Comparison of ENCODE assay signal across 8 cellular contexts in genomic region chr4:41256131-41256739, GRCh38. TPM values are rescaled to one million over a fixed set of nuclear protein-coding genes. Genes with fewer than 3 reads are reported as not detected.
DNase-seq lines count a peak whose midpoint lies in the region; ATAC-seq and TF ChIP-seq lines count a peak whose summit lies in the region.

No MANE protein-coding gene starts in this region.

- H3K4me3 ChIP-seq in stomach: peak overlapping the region; percentile 46 to 72 (median 54)
- no peak overlapping the region for H3K4me3 ChIP-seq in mucosa of descending colon

- intact Hi-C loops in stomach (cut with DNase I; ENCODE audit: low total_unique reads) (loop anchor here (10.0 kb wide), 1 partner anchor 629 kb away; no protein-coding TSS in a partner anchor), posterior cingulate gyrus (cut with DNase I) (loop anchor here (5.0 kb wide), 1 partner anchor 39 kb away; no protein-coding TSS in a partner anchor), mucosa of descending colon (cut with DNase I, micrococcal nuclease) (no loop called here)

- TF ChIP-seq POLR2A in stomach (IDR thresholded peaks at IDR 0.05): no peak

- H3K36me3 ChIP-seq in stomach: no peaks in the 10 kb centered on the region
- no peaks in the 10 kb centered on the region for H3K36me3 ChIP-seq in mucosa of descending colon (ENCODE audit: low read depth)

- H3K9me3 ChIP-seq in stomach (no peaks in the 10 kb centered on the region), mucosa of descending colon (no peaks in the 10 kb centered on the region)

- no peak for TF ChIP-seq EP300 in stomach (IDR thresholded peaks at IDR 0.05)

- no peak overlapping the region for H3K27ac ChIP-seq in stomach

- TF ChIP-seq CTCF in stomach (IDR thresholded peaks at IDR 0.05): no peak
- no peak for TF ChIP-seq CTCF in mucosa of descending colon (IDR thresholded peaks at IDR 0.05)

- 17 to 31% (median 20%) methylated on average over 13 of the region's 13 CpGs for WGBS in stomach, 5 donors

- H3K4me1 ChIP-seq in stomach (peaks cover 9 to 20% (median 17%) of the 10 kb centered on the region in 4 donors), mucosa of descending colon (ENCODE audit: low read depth) (peaks cover 15% of the 10 kb centered on the region)

- no peak for ATAC-seq in mucosa of descending colon

- peaks cover 0 to 51% (median 19%) of the 10 kb centered on the region in 3 donors for H3K27me3 ChIP-seq in stomach

- peak; percentile 33 to 63 for DNase-seq in NCI-H2081 (lab: John Stamatoyannopoulos, UW)
- DNase-seq in NCI-H2081 treated with DMSO at 0.1 percent for 48 hours (lab: John Stamatoyannopoulos, UW): no peak
- DNase-seq in SHP77 treated with DMSO at 0.1 percent for 48 hours (lab: John Stamatoyannopoulos, UW): peak; percentile 2
- peak; percentile 26 for DNase-seq in glomerular visceral epithelial cell (ENCODE audit: extremely low spot score)
- no peak for DNase-seq in stomach
- no peak for DNase-seq in posterior cingulate gyrus
- DNase-seq in mucosa of descending colon: no peak
- DNase-seq in HT-29 (ENCODE audit: low spot score): no peak

RNA-seq across cellular contexts. Expression of gene UCHL1, which starts 0.5 kb away (rescaled TPM):
- 10 to 100 TPM in 4 of 5 donors, 1 to 10 TPM in 1; 6.4 to 43.4 (median 17.5) TPM for total RNA-seq in stomach
- polyA plus RNA-seq in stomach: 10 to 100 TPM in 2 of 3 donors, 1 to 10 TPM in 1; 4.6 to 23.2 (median 19.9) TPM
- total RNA-seq in mucosa of descending colon: 10 to 100 TPM in 2 of 3 donors, 1 to 10 TPM in 1; 4.1 to 76.0 (median 11.1) TPM
- not detected in 2 replicates for total RNA-seq in HT-29 (2014; rRNA removed; shearing (Covaris generic))

RNA-seq across cellular contexts. Expression of gene APBB2, which starts 41.9 kb away (rescaled TPM):
- 10 to 100 TPM in 4 of 5 donors, 1 to 10 TPM in 1; 9.0 to 55.4 (median 41.1) TPM for total RNA-seq in stomach
- polyA plus RNA-seq in stomach: 1 to 10 TPM; 4.7 to 9.2 (median 7.9) TPM
- 10 to 100 TPM; 26.3 to 68.3 (median 29.6) TPM for total RNA-seq in mucosa of descending colon
- total RNA-seq in HT-29 (2014; rRNA removed; shearing (Covaris generic)): 14.4 and 18.5 TPM in 2 replicates

Comparison
In these comparisons a context has a peak if more than half of its experiments do, and no peak if none do; other contexts are left out.
1. DNase-seq: peak in NCI-H2081 (2 of 2), SHP77 treated with DMSO at 0.1 percent for 48 hours (single experiment) and glomerular visceral epithelial cell (single experiment); none in NCI-H2081 treated with DMSO at 0.1 percent for 48 hours (single experiment), stomach (single experiment), posterior cingulate gyrus (0 of 10), mucosa of descending colon (0 of 3) and HT-29 (single experiment).
2. intact Hi-C loops: an anchor here in stomach (10.0 kb wide) and posterior cingulate gyrus (5.0 kb wide); none called in mucosa of descending colon.